2 cellular contexts compared by ENCODE assay signal in genomic region chr7:11054033-11054432, GRCh38.
TF ChIP-seq lines count a peak whose summit lies in the region.

No MANE protein-coding gene starts in this region.

TF ChIP-seq in K562, 482 proteins besides CTCF, POLR2A, EP300 and RAD21 (continued from another document):
- TF ChIP-seq DEAF1 (CRISPR knock-in tag; IDR thresholded peaks at IDR 0.05), result no peak
- no peak for TF ChIP-seq STAT6 (CRISPR knock-in tag; IDR thresholded peaks at IDR 0.05)
TF ChIP-seq in K562: peak in this region for 0.

TF ChIP-seq in HepG2, 621 proteins besides CTCF, POLR2A, EP300 and RAD21 (continued from another document):
- TF ChIP-seq PRDM15 (CRISPR knock-in tag; IDR thresholded peaks at IDR 0.05), result no peak
- no peak for TF ChIP-seq SPEN (CRISPR knock-in tag; IDR thresholded peaks at IDR 0.05; ENCODE audit: low read depth)
- TF ChIP-seq ZBED4 (CRISPR knock-in tag; IDR thresholded peaks at IDR 0.05; ENCODE audit: borderline replicate concordance), result no peak
- TF ChIP-seq SMAD1 (CRISPR knock-in tag; IDR thresholded peaks at IDR 0.05; ENCODE audit: borderline replicate concordance, low read depth), result no peak
- TF ChIP-seq KLF12 (CRISPR knock-in tag; IDR thresholded peaks at IDR 0.05; ENCODE audit: borderline replicate concordance), result no peak
- no peak for TF ChIP-seq ZNF280B (CRISPR knock-in tag; IDR thresholded peaks at IDR 0.05; ENCODE audit: borderline replicate concordance)
- no peak for TF ChIP-seq TCF7L2 (IDR thresholded peaks at IDR 0.05; ENCODE audit: low read depth, low read length)
- peak; percentile 43 for TF ChIP-seq HNF4A (CRISPR knock-in tag; IDR thresholded peaks at IDR 0.05)
- no peak for TF ChIP-seq NR1H2 (CRISPR knock-in tag; IDR thresholded peaks at IDR 0.05; ENCODE audit: borderline replicate concordance, low read depth)
- no peak for TF ChIP-seq ZBTB49 (CRISPR knock-in tag; IDR thresholded peaks at IDR 0.05; ENCODE audit: borderline replicate concordance)
- TF ChIP-seq HNF4G (IDR thresholded peaks at IDR 0.05; ENCODE audit: borderline replicate concordance, low read depth, low read length), result peak; percentile 29; the same call in 1 of the 2 replicates
- no peak for TF ChIP-seq HNF4G (CRISPR knock-in tag; IDR thresholded peaks at IDR 0.05; ENCODE audit: borderline replicate concordance, low read depth)
- no peak for TF ChIP-seq ZNF839 (CRISPR knock-in tag; IDR thresholded peaks at IDR 0.05; ENCODE audit: borderline replicate concordance)
- TF ChIP-seq ZNF33B (CRISPR knock-in tag; IDR thresholded peaks at IDR 0.05), result no peak
- no peak for TF ChIP-seq ZNF746 (CRISPR knock-in tag; IDR thresholded peaks at IDR 0.05)
